In the genomic region with DNA sequence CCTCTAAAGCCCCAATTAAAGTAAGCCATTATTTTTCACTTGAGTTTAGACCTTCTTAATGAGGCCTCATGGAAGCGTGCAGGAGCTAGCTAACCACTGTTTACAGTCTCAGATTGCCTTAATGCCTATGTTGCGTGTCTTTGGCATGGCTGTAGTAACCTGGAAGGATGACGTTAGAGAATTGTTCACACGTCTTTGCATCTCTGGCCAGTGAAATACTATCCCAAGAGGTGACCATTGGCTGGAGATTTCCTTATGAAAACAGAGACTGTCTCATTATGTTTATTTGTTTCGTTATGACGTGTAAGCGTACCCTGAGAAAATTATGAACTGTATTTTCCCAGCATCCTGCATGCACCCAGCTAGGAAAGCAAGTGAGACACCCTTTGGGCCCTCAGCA, we compare ENCODE assay signal across 28 cellular contexts. TPM values are rescaled to one million over a fixed set of nuclear protein-coding genes. Genes with fewer than 3 reads are reported as not detected.
"Had no signal": no experiment of that assay in that cellular context is flagged by ENCODE, and none has a peak within 500 bp of the region (broad histone marks: within the 10 kb centered on the region; RNA-seq: fewer than 3 reads in every experiment).

No MANE protein-coding gene starts in this region.

- H3K9me3 ChIP-seq: body of pancreas, esophagus muscularis mucosa, gastroesophageal sphincter had no signal

- DNase-seq: activated CD4-positive, alpha-beta memory T cell treated with anti-CD3 and anti-CD28 coated beads for 36 hours; activated CD4-positive, alpha-beta T cell treated with anti-CD3 and anti-CD28 coated beads for 36 hours; activated CD4-positive, alpha-beta T cell treated with anti-CD3 and anti-CD28 coated beads, Interleukin-2, amount 10 ng/mL, durations not matched to agents 24 days and 14 days; activated CD4-positive, CD25-positive, alpha-beta regulatory T cell; activated CD4-positive, CD25-positive, alpha-beta regulatory T cell treated with anti-CD3 and anti-CD28 coated beads, Interleukin-2, amount 50 U/mL, for 72 hours; activated CD8-positive, alpha-beta memory T cell treated with anti-CD3 and anti-CD28 coated beads, Interleukin-2, amount 10 ng/mL, durations not matched to agents 7 days and 5 days; activated CD8-positive, alpha-beta memory T cell treated with anti-CD3 and anti-CD28 coated beads, Interleukin-2, amount 50 U/mL, for 4 hours; activated CD8-positive, alpha-beta T cell treated with anti-CD3 and anti-CD28 coated beads, Interleukin-2, amount 10 ng/mL, durations not matched to agents 7 days and 5 days; activated effector memory CD4-positive, alpha-beta T cell treated with anti-CD3 and anti-CD28 coated beads, Interleukin-2, amount 50 U/mL, for 16 hours; activated naive CD4-positive, alpha-beta T cell treated with anti-CD3 and anti-CD28 coated beads for 36 hours; activated T-cell treated with anti-CD3 and anti-CD28 coated beads, Interleukin-2, amount 50 U/mL, for 1 hour; amniotic stem cell; aorta; body of pancreas; cortex of kidney; dermis blood vessel endothelial cell; effector CD4-positive, alpha-beta T cell; effector memory CD8-positive, alpha-beta T cell; erythroblast; foreskin melanocyte; T-helper 1 cell; T-helper 2 cell had no signal

- H3K27me3 ChIP-seq: body of pancreas, esophagus muscularis mucosa, gastroesophageal sphincter had no signal

- H3K9me3 Mint-ChIP-seq: activated CD4-positive, alpha-beta memory T cell treated with anti-CD3 and anti-CD28 coated beads for 36 hours; activated CD4-positive, alpha-beta T cell treated with anti-CD3 and anti-CD28 coated beads, Interleukin-2, amount 10 ng/mL, durations not matched to agents 24 days and 14 days; activated naive CD4-positive, alpha-beta T cell treated with anti-CD3 and anti-CD28 coated beads for 36 hours; activated T-helper 2 cell treated with anti-CD3 and anti-CD28 coated beads, Interferon-gamma antibody, Interleukin-2, Interleukin-4, amounts not matched to agents 10 μg/mL and 5 μg/mL and 100 μg/mL, durations not matched to agents 14 hours and 24 hours and 36 hours; central memory CD8-positive, alpha-beta T cell; effector memory CD8-positive, alpha-beta T cell had no signal

- H3K4me1 Mint-ChIP-seq: activated CD4-positive, alpha-beta T cell treated with anti-CD3 and anti-CD28 coated beads for 36 hours; activated CD4-positive, alpha-beta T cell treated with anti-CD3 and anti-CD28 coated beads, Interleukin-2, amount 10 ng/mL, durations not matched to agents 24 days and 14 days; activated CD8-positive, alpha-beta memory T cell treated with anti-CD3 and anti-CD28 coated beads, Interleukin-2, amount 10 ng/mL, durations not matched to agents 7 days and 5 days had no signal

- H3K4me3 ChIP-seq: body of pancreas, esophagus muscularis mucosa, gastroesophageal sphincter had no signal

- H3K27ac ChIP-seq: body of pancreas, esophagus muscularis mucosa, gastroesophageal sphincter had no signal

- H3K4me3 Mint-ChIP-seq: activated CD4-positive, alpha-beta memory T cell treated with anti-CD3 and anti-CD28 coated beads for 36 hours; activated CD4-positive, alpha-beta T cell treated with anti-CD3 and anti-CD28 coated beads for 36 hours; activated CD4-positive, alpha-beta T cell treated with anti-CD3 and anti-CD28 coated beads, Interleukin-2, amount 10 ng/mL, durations not matched to agents 24 days and 14 days; activated CD8-positive, alpha-beta memory T cell treated with anti-CD3 and anti-CD28 coated beads, Interleukin-2, amount 10 ng/mL, durations not matched to agents 7 days and 5 days; activated CD8-positive, alpha-beta T cell treated with anti-CD3 and anti-CD28 coated beads, Interleukin-2, amount 10 ng/mL, durations not matched to agents 7 days and 5 days; activated naive CD4-positive, alpha-beta T cell treated with anti-CD3 and anti-CD28 coated beads for 36 hours; activated naive CD8-positive, alpha-beta T cell; central memory CD8-positive, alpha-beta T cell; effector memory CD8-positive, alpha-beta T cell had no signal

- H3K27ac Mint-ChIP-seq: activated CD4-positive, alpha-beta memory T cell treated with anti-CD3 and anti-CD28 coated beads for 36 hours; activated CD4-positive, alpha-beta T cell treated with anti-CD3 and anti-CD28 coated beads, Interleukin-2, amount 10 ng/mL, durations not matched to agents 24 days and 14 days; activated CD8-positive, alpha-beta T cell treated with anti-CD3 and anti-CD28 coated beads, Interleukin-2, amount 10 ng/mL, durations not matched to agents 7 days and 5 days; activated naive CD8-positive, alpha-beta T cell; activated T-helper 2 cell treated with anti-CD3 and anti-CD28 coated beads, Interferon-gamma antibody, Interleukin-2, Interleukin-4, amounts not matched to agents 10 μg/mL and 5 μg/mL and 100 μg/mL, durations not matched to agents 14 hours and 24 hours and 36 hours had no signal

- H3K27me3 Mint-ChIP-seq: activated CD4-positive, alpha-beta memory T cell treated with anti-CD3 and anti-CD28 coated beads for 36 hours; activated CD4-positive, alpha-beta T cell treated with anti-CD3 and anti-CD28 coated beads for 36 hours; activated CD4-positive, alpha-beta T cell treated with anti-CD3 and anti-CD28 coated beads, Interleukin-2, amount 10 ng/mL, durations not matched to agents 24 days and 14 days; activated CD8-positive, alpha-beta memory T cell treated with anti-CD3 and anti-CD28 coated beads, Interleukin-2, amount 10 ng/mL, durations not matched to agents 7 days and 5 days; activated naive CD8-positive, alpha-beta T cell; central memory CD8-positive, alpha-beta T cell; effector memory CD8-positive, alpha-beta T cell had no signal

- ATAC-seq: activated CD4-positive, alpha-beta T cell treated with anti-CD3 and anti-CD28 coated beads for 36 hours; activated CD8-positive, alpha-beta memory T cell treated with anti-CD3 and anti-CD28 coated beads, Interleukin-2, amount 10 ng/mL, durations not matched to agents 7 days and 5 days; activated CD8-positive, alpha-beta T cell treated with anti-CD3 and anti-CD28 coated beads, Interleukin-2, amount 10 ng/mL, durations not matched to agents 7 days and 5 days; body of pancreas; effector memory CD8-positive, alpha-beta T cell; gastroesophageal sphincter had no signal

- H3K4me1 ChIP-seq: gastroesophageal sphincter had no signal

RNA-seq across cellular contexts. Expression of a gene that starts 18.6 kb away (rescaled TPM):
- total RNA-seq: activated CD4-positive, alpha-beta memory T cell treated with anti-CD3 and anti-CD28 coated beads for 36 hours; activated CD4-positive, alpha-beta T cell treated with anti-CD3 and anti-CD28 coated beads, Interleukin-2, amount 10 ng/mL, durations not matched to agents 24 days and 14 days; activated CD8-positive, alpha-beta memory T cell treated with anti-CD3 and anti-CD28 coated beads, Interleukin-2, amount 10 ng/mL, durations not matched to agents 7 days and 5 days; activated naive CD4-positive, alpha-beta T cell treated with anti-CD3 and anti-CD28 coated beads for 36 hours; aorta; bronchial epithelial cell had no signal
- polyA plus RNA-seq: aorta had no signal
